ENCODE assay signal across 19 cellular contexts in the genomic region with DNA sequence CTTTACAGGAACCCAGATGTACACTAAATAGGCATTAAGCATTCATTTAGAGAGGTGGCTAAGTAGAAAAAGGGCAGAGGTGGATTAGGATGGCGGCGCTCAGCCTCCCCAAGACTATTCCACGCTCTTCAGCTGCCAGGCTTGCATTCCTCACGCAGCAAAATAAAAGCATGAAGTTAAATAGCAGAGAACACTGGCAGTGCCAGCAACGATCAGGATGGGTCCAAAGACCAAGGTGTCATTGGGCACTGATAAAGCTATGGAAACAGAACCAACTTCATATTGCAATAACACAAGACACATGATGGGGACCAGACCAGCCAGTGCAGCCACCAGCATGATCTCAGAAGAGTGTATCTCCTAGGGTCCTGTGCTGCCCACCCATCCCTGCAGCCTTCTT. TPM values are rescaled to one million over a fixed set of nuclear protein-coding genes. Genes with fewer than 3 reads are reported as not detected.
"Had no signal": no experiment of that assay in that cellular context is flagged by ENCODE, and none has a peak within 500 bp of the region (broad histone marks: within the 10 kb centered on the region; RNA-seq: fewer than 3 reads in every experiment).

No MANE protein-coding gene starts in this region.

- H3K27ac ChIP-seq: RWPE1 had no signal

- H3K9ac ChIP-seq: SK-N-SH had no signal

- H3K4me2 ChIP-seq: SK-N-SH had no signal

- H3K9me3 ChIP-seq: SK-N-SH had no signal

- DNase-seq: KBM-7, MV-4-11, NCI-H1092, NCI-H1105 treated with DMSO at 0.1 percent for 48 hours, NCI-H1417 treated with DMSO at 0.1 percent for 48 hours, NCI-H146, NCI-H1694 treated with DMSO at 0.1 percent for 48 hours, NCI-H1930, NCI-H2081, NCI-H2107, NCI-H2227 treated with DMSO at 0.1 percent for 48 hours, NCI-H510A, NCI-H524 treated with DMSO at 0.1 percent for 48 hours, NCI-H69, NCI-H774, SHP77, SK-N-SH had no signal

RNA-seq across cellular contexts. Expression of gene TMEM156, which starts 42.0 kb away (rescaled TPM):
- total RNA-seq: SK-MEL-5 had no signal
